2 cellular contexts compared by ENCODE assay signal in genomic region chr14:52871606-52872005, GRCh38.
TF ChIP-seq lines count a peak whose summit lies in the region.

No MANE protein-coding gene starts in this region.

TF ChIP-seq in SK-N-SH, 30 proteins besides CTCF, POLR2A, EP300 and RAD21 (continued from another document):
- TF ChIP-seq RXRA (IDR thresholded peaks at IDR 0.05; ENCODE audit: borderline replicate concordance, low read depth) (no peak), PBX3 (IDR thresholded peaks at IDR 0.05) (no peak), USF1 (IDR thresholded peaks at IDR 0.05; ENCODE audit: borderline replicate concordance, low read depth) (no peak), SMC3 (IDR thresholded peaks at IDR 0.05; ENCODE audit: low read depth, low read length) (no peak), MXI1 (IDR thresholded peaks at IDR 0.05; ENCODE audit: low read depth, low read length) (no peak), IRF3 (IDR thresholded peaks at IDR 0.05; ENCODE audit: low read depth, low read length) (no peak), FOXM1 (IDR thresholded peaks at IDR 0.05; ENCODE audit: low read depth) (no peak), GABPA (IDR thresholded peaks at IDR 0.05; ENCODE audit: low read depth) (no peak), TAF1 (IDR thresholded peaks at IDR 0.05; ENCODE audit: borderline replicate concordance, low read depth, low read length) (no peak)

TF ChIP-seq in SK-N-SH treated with all-trans-retinoic acid at 6 μM for 48 hours, 23 proteins besides CTCF, POLR2A, EP300 and RAD21 (continued from another document):
- TF ChIP-seq ARNTL (CRISPR knock-in tag; IDR thresholded peaks at IDR 0.05; ENCODE audit: borderline replicate concordance, low read depth) (no peak), ZFP30 (CRISPR knock-in tag; IDR thresholded peaks at IDR 0.05) (no peak), ZFP3 (CRISPR knock-in tag; IDR thresholded peaks at IDR 0.05) (no peak), TOX (CRISPR knock-in tag; IDR thresholded peaks at IDR 0.05; ENCODE audit: borderline replicate concordance) (no peak), ISL1 (CRISPR knock-in tag; IDR thresholded peaks at IDR 0.05) (no peak), PATZ1 (CRISPR knock-in tag; IDR thresholded peaks at IDR 0.05; ENCODE audit: borderline replicate concordance) (no peak), GLIS3 (CRISPR knock-in tag; IDR thresholded peaks at IDR 0.05) (no peak), RARB (CRISPR knock-in tag; IDR thresholded peaks at IDR 0.05) (no peak), ESRRG (CRISPR knock-in tag; IDR thresholded peaks at IDR 0.05) (no peak)
